ENCODE assay signal across 25 cellular contexts in the genomic region with DNA sequence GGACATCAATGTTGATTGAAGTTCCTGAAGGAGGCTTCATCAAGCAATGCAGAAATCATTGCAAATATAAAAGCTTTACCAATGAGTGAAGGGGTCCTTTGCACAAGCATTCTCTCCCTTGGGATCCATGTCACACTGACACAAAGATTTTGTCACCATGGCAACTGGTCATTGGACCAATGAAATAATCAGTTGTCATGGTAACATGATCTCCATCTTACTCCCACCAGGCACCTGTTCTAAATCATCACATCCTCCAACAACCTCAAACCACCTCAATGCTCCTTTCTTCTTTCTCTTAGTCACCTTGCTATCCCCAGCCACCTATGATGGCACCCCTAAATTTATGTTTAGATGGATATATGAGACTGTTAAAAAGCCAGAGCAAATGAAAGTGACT. TPM values are rescaled to one million over a fixed set of nuclear protein-coding genes. Genes with fewer than 3 reads are reported as not detected.
DNase-seq lines count a peak whose midpoint lies in the region; ATAC-seq, FAIRE-seq and TF ChIP-seq lines count a peak whose summit lies in the region.
"Had no signal": no experiment of that assay in that cellular context is flagged by ENCODE, and none has a peak within 500 bp of the region (broad histone marks: within the 10 kb centered on the region; RNA-seq: fewer than 3 reads in every experiment).

No MANE protein-coding gene starts in this region.

- in situ Hi-C loops in HepG2 (cut with HindIII; ENCODE audit: extremely low pct_ligation_motif_present, low pct_unique_long_range_greater_than_20kb) (loop anchor here (25.0 kb wide), 1 partner anchor 389 kb away; a partner anchor contains a TSS), GM12878 (cut with MboI) (no loop called here)

- H3K36me3 ChIP-seq in HepG2 (replicated peaks in 1 of 2; ENCODE audit: control insufficient read depth in 1 of 2, insufficient read depth in 2 of 2, low read length in 2 of 2) (no peaks in the 10 kb centered on the region), right lobe of liver (no peaks in the 10 kb centered on the region), GM12878 (ENCODE audit: control insufficient read depth in 2 of 2, insufficient read depth in 2 of 2, low read length in 1 of 2) (no peaks in the 10 kb centered on the region), heart right ventricle (no peaks in the 10 kb centered on the region)
- H3K36me3 ChIP-seq: MG63, upper lobe of right lung had no signal

- no peak for TF ChIP-seq CTCF in HepG2 (CRISPR knock-in tag; IDR thresholded peaks at IDR 0.05)
- no peak for TF ChIP-seq CTCF in right lobe of liver (IDR thresholded peaks at IDR 0.05)
- no peak for TF ChIP-seq CTCF in GM12878 (IDR thresholded peaks at IDR 0.05 in 2 of 3, conservative IDR thresholded peaks at IDR 0.05 in 1 of 3; ENCODE audit: control insufficient read depth in 2 of 3, extremely low read depth in 1 of 3, insufficient read depth in 1 of 3, low read depth in 3 of 3, low read length in 3 of 3)
- no peak for TF ChIP-seq CTCF in heart right ventricle (IDR thresholded peaks at IDR 0.05)

- no peak for FAIRE-seq in HepG2 (lab: Jason Lieb, UNC)
- FAIRE-seq in GM12878 (lab: Jason Lieb, UNC): no peak
- FAIRE-seq in urothelium cell line (lab: Jason Lieb, UNC): peak; percentile 52
- FAIRE-seq: small intestine had no signal

- SMC1A ChIA-PET in GM12878 (lab: Charles Lee; ENCODE audit: uncharacterized antibody, unreplicated experiment): no interaction called here

- H3K27ac ChIP-seq in HepG2 (ENCODE audit: extremely low read length, insufficient read depth, low read length) (no peak overlapping the region), right lobe of liver (no peak overlapping the region), GM12878 (ENCODE audit: control insufficient read depth, insufficient read depth) (no peak overlapping the region), heart right ventricle (no peak overlapping the region)
- H3K27ac ChIP-seq: upper lobe of right lung had no signal

- H3K27me3 ChIP-seq in HepG2 (ENCODE audit: control insufficient read depth in 1 of 2, insufficient read depth in 2 of 2, low read length in 2 of 2) (0 out of 5 replicates have a peak, but pooled peaks cover 0 to 7% of the 10 kb centered on the region in 2 experiments), right lobe of liver (no peaks in the 10 kb centered on the region), GM12878 (replicated peaks in 1 of 2; ENCODE audit: control insufficient read depth in 2 of 2, insufficient read depth in 2 of 2, low read length in 1 of 2) (0 out of 4 replicates have a peak, but pooled peaks cover 0 to 3% of the 10 kb centered on the region in 2 experiments), heart right ventricle (peaks cover 0 to 20% (median 6%) of the 10 kb centered on the region in 7 donors)

- TF ChIP-seq RAD21 in HepG2 (CRISPR knock-in tag; IDR thresholded peaks at IDR 0.05) (no peak), GM12878 (IDR thresholded peaks at IDR 0.05; ENCODE audit: insufficient read depth, low read depth, low read length) (no peak)

- intact Hi-C loops in HepG2 (cut with micrococcal nuclease; ENCODE audit: unreplicated experiment): no loop called here
- intact Hi-C loops in right lobe of liver (cut with DNase I): no loop called here
- intact Hi-C loops in GM12878 (cut with micrococcal nuclease; ENCODE audit: unreplicated experiment): no loop called here
- intact Hi-C loops in heart right ventricle (cut with DNase I): loop anchor here in 4 of 10 donors (10.0 kb wide), 3 partner anchors 336 to 406 kb away; a partner anchor contains a TSS

- H4K20me1 ChIP-seq in HepG2 (ENCODE audit: insufficient read depth, low read length): no peaks in the 10 kb centered on the region
- H4K20me1 ChIP-seq in GM12878 (ENCODE audit: control insufficient read depth, insufficient read depth): no peaks in the 10 kb centered on the region

- ATAC-seq in HepG2 (no peak), right lobe of liver (no peak), GM12878 (no peak), heart right ventricle (no peak)
- no peak for ATAC-seq in stimulated activated naive CD8-positive, alpha-beta T cell treated with anti-CD3 and anti-CD28 coated beads, Interleukin-15, Interleukin-2, amounts not matched to agents 100 U/mL and 50 U/mL, for 24 hours
- ATAC-seq: Panc1, upper lobe of right lung, WTC11 had no signal

- H3K9me3 ChIP-seq in HepG2 (ENCODE audit: low read length) (no peaks in the 10 kb centered on the region), right lobe of liver (no peaks in the 10 kb centered on the region), GM12878 (replicated peaks; ENCODE audit: control insufficient read depth, insufficient read depth, low read length) (no peaks in the 10 kb centered on the region), heart right ventricle (no peaks in the 10 kb centered on the region)
- H3K9me3 ChIP-seq: MG63, upper lobe of right lung had no signal

- TF ChIP-seq POLR2A in HepG2 (IDR thresholded peaks at IDR 0.05; ENCODE audit: insufficient read depth in 1 of 2, low read depth in 2 of 2, low read length in 2 of 2) (no peak), right lobe of liver (IDR thresholded peaks at IDR 0.05) (no peak), GM12878 (IDR thresholded peaks at IDR 0.05; ENCODE audit: low read depth, low read length) (no peak)

- H3K9ac ChIP-seq in HepG2 (ENCODE audit: insufficient read depth, low read depth, low read length) (no peak overlapping the region), GM12878 (ENCODE audit: control insufficient read depth, insufficient read depth, low read length) (no peak overlapping the region)

- POLR2A ChIA-PET in HepG2 (lab: Yijun Ruan, JAX): no interaction called here
- POLR2A ChIA-PET in GM12878 (lab: Charles Lee): interaction anchor here (0.7 kb wide), 1 partner anchor 11 kb away, joined by 3 read pairs; no protein-coding TSS in a partner anchor

- TF ChIP-seq EP300 in HepG2 (IDR thresholded peaks at IDR 0.05; ENCODE audit: low read depth in 2 of 2, low read length in 2 of 2): no peak
- no peak for TF ChIP-seq EP300 in HepG2 (CRISPR knock-in tag; IDR thresholded peaks at IDR 0.05; ENCODE audit: borderline replicate concordance)
- no peak for TF ChIP-seq EP300 in GM12878 (IDR thresholded peaks at IDR 0.05; ENCODE audit: borderline replicate concordance in 1 of 2, control insufficient read depth in 1 of 2, low read depth in 2 of 2, low read length in 2 of 2)

- BruUV-seq in HepG2 (replicated peaks; lab: Mats Ljungman, UMichigan) (no TSS peak), GM12878 (replicated peaks; lab: Mats Ljungman, UMichigan) (no TSS peak)

- CTCF ChIA-PET in HepG2 (lab: Yijun Ruan, JAX; ENCODE audit: low intra/inter-chr PET ratio, low total read pairs): no interaction called here
- CTCF ChIA-PET in GM12878 (lab: Yijun Ruan, JAX): interaction anchor here (1.5 to 1.6 kb wide), 2 partner anchors 10 to 82 kb away, joined by 3 to 4 read pairs; no protein-coding TSS in a partner anchor

- no peaks in the 10 kb centered on the region for H3K4me1 ChIP-seq in HepG2 (ENCODE audit: insufficient read depth, low read length)
- H3K4me1 ChIP-seq in right lobe of liver: no peaks in the 10 kb centered on the region
- no peaks in the 10 kb centered on the region for H3K4me1 ChIP-seq in GM12878 (ENCODE audit: control insufficient read depth, insufficient read depth, low read length)
- peaks cover 0 to 7% (median 0%) of the 10 kb centered on the region in 9 donors for H3K4me1 ChIP-seq in heart right ventricle
- H3K4me1 ChIP-seq: upper lobe of right lung had no signal

- DNase-seq in DMS53 (lab: John Stamatoyannopoulos, UW) (peak; percentile 70), DMS53 treated with DMSO at 0.1 percent for 48 hours (lab: John Stamatoyannopoulos, UW; ENCODE audit: unreplicated experiment) (no peak), HepG2 (ENCODE audit: low spot score) (no peak), right lobe of liver (no peak), GM12878 (ENCODE audit: low read depth, low spot score) (no peak), urothelium cell line (ENCODE audit: low spot score) (no peak), heart right ventricle (no peak)
- DNase-seq in stimulated activated naive CD8-positive, alpha-beta T cell treated with anti-CD3 and anti-CD28 coated beads, Interleukin-15, Interleukin-2, amounts not matched to agents 100 U/mL and 50 U/mL, for 24 hours: no peak
- DNase-seq: 8988T; activated CD4-positive, alpha-beta T cell treated with anti-CD3 and anti-CD28 coated beads, Interleukin-2, amount 50 U/mL, for 48 hours; activated naive CD8-positive, alpha-beta T cell treated with anti-CD3 and anti-CD28 coated beads, Interleukin-2, amount 10 ng/mL, durations not matched to agents 7 days and 5 days; CD4-positive, alpha-beta T cell; DMS153; GOT3; MG63; NCI-H2107; occipital lobe; SHP77 treated with DMSO at 0.1 percent for 48 hours; small intestine; stimulated activated CD4-positive, alpha-beta T cell treated with anti-CD3 and anti-CD28 coated beads, Interleukin-1b, Interleukin-23, amount 100 ng/mL, for 48 hours; substantia nigra; upper lobe of right lung had no signal

- H3K79me2 ChIP-seq in HepG2 (ENCODE audit: insufficient read depth, low read length): no peaks in the 10 kb centered on the region
- H3K79me2 ChIP-seq in GM12878 (ENCODE audit: control insufficient read depth, insufficient read depth, low read length): no peaks in the 10 kb centered on the region

- RAD21 ChIA-PET in GM12878 (lab: Charles Lee; ENCODE audit: unreplicated experiment): interaction anchor here (2.0 kb wide), 1 partner anchor 9 kb away, joined by 7 read pairs; no protein-coding TSS in a partner anchor

- H2AFZ ChIP-seq in HepG2 (ENCODE audit: low read length): no peak overlapping the region
- H2AFZ ChIP-seq in GM12878 (ENCODE audit: control insufficient read depth, low read depth, low read length): no peak overlapping the region

- H3K4me2 ChIP-seq in HepG2 (ENCODE audit: low read depth, low read length) (no peak overlapping the region), GM12878 (ENCODE audit: control insufficient read depth, insufficient read depth) (no peak overlapping the region)

- H3K4me3 ChIP-seq in HepG2 (replicated peaks in 1 of 3; ENCODE audit: insufficient read depth in 1 of 3, low read depth in 2 of 3, low read length in 3 of 3): no peak overlapping the region
- no peak overlapping the region for H3K4me3 ChIP-seq in right lobe of liver
- no peak overlapping the region for H3K4me3 ChIP-seq in GM12878
- no peak overlapping the region for H3K4me3 ChIP-seq in heart right ventricle
- H3K4me3 ChIP-seq: MG63, upper lobe of right lung had no signal

RNA-seq across cellular contexts. Expression of a gene that starts 13.5 kb away (rescaled TPM):
- total RNA-seq in HepG2 (2016; rRNA removed; fragmentation: Illumina TruSeq; extraction: Trizol) (15.4 and 16.6 TPM in 2 replicates), right lobe of liver (10 to 100 TPM; 12.1 to 18.4 (median 14.5) TPM), GM12878 (2014; rRNA removed) (28.3 and 34.8 TPM in 2 replicates), GM12878 (2014; rRNA removed; fragmentation: Illumina TruSeq; extraction: Trizol) (20.5 and 22.4 TPM in 2 replicates), GM12878 (2021) (33.6 and 36.8 TPM in 2 replicates), heart right ventricle (10 to 100 TPM; 34.2 to 50.0 (median 41.6) TPM)
- total RNA-seq in HepG2 (2016; cell fraction: cytosol; rRNA removed; fragmentation: Illumina TruSeq; extraction: Trizol; ENCODE audit: low read depth): 55.7 and 60.3 TPM in 2 replicates
- 15.5 and 17.0 TPM in 2 replicates for total RNA-seq in HepG2 (2016; cell fraction: insoluble cytoplasmic fraction; rRNA removed; fragmentation: Illumina TruSeq; extraction: Trizol)
- 13.6 and 15.8 TPM in 2 replicates for total RNA-seq in HepG2 (2016; cell fraction: membrane; rRNA removed; fragmentation: Illumina TruSeq; extraction: Trizol)
- total RNA-seq in HepG2 (2016; cell fraction: nucleus; rRNA removed; fragmentation: Illumina TruSeq; extraction: Trizol): 25.2 and 32.7 TPM in 2 replicates
- polyA plus RNA-seq in HepG2 (2011; rRNA removed) (33.3 and 48.5 TPM in 2 replicates), GM12878 (2011; rRNA removed) (41.5 and 54.2 TPM in 2 replicates), GM12878 (2014; fragmentation: Illumina TruSeq; extraction: Trizol) (31.7 and 35.5 TPM in 2 replicates), GM12878 (2014; fragmentation: Nextera tagmentation; extraction: Ambion mirVana) (10 to 100 TPM in 1 of 2 experiments, 1 to 10 TPM in 1; 9.5 to 11.9 TPM), GM12878 (2014; rRNA removed) (19.1 and 19.8 TPM in 2 replicates), GM12878 (2016; fragmentation: Nextera tagmentation; extraction: Ambion mirVana) (10 to 100 TPM; 19.1 to 27.0 TPM), heart right ventricle (10 to 100 TPM in 1 of 2 donors, 1 to 10 TPM in 1; 9.6 to 11.1 TPM)
- 15.1 and 19.3 TPM in 2 replicates for polyA plus RNA-seq in HepG2 (2011; cell fraction: cytosol; rRNA removed)
- polyA plus RNA-seq in HepG2 (2011; cell fraction: nucleus; rRNA removed): 30.9 and 34.9 TPM in 2 replicates
- polyA plus RNA-seq in HepG2 (2012): 13.6 and 18.4 TPM in 2 replicates
- polyA plus RNA-seq in HepG2 (2016; cell fraction: cytosol; fragmentation: Illumina TruSeq; extraction: Trizol; ENCODE audit: low read depth): 0.29 and 0.60 TPM in 2 replicates
- 16.6 and 18.3 TPM in 2 replicates for polyA plus RNA-seq in HepG2 (2016; cell fraction: insoluble cytoplasmic fraction; fragmentation: Illumina TruSeq; extraction: Trizol; ENCODE audit: low read depth)
- 2.1 and 2.3 TPM in 2 replicates for polyA plus RNA-seq in HepG2 (2016; cell fraction: membrane; fragmentation: Illumina TruSeq; extraction: Trizol; ENCODE audit: low read depth)
- 26.8 and 30.6 TPM in 2 replicates for polyA plus RNA-seq in HepG2 (2016; cell fraction: nucleus; fragmentation: Illumina TruSeq; extraction: Trizol; ENCODE audit: insufficient read depth, low read depth)
- polyA minus RNA-seq in HepG2 (2011; rRNA and poly(A)+ RNA removed; ENCODE audit: low replicate concordance): 39.0 and 60.9 TPM in 2 replicates
- 18.7 and 23.7 TPM in 2 replicates for polyA minus RNA-seq in HepG2 (2011; cell fraction: cytosol; rRNA and poly(A)+ RNA removed)
- 84.3 and 91.0 TPM in 2 replicates for polyA minus RNA-seq in HepG2 (2011; cell fraction: nucleus; rRNA and poly(A)+ RNA removed)
- 144 and 151 TPM in 2 replicates for total RNA-seq in GM12878 (2013; cell fraction: nucleolus; rRNA removed)
- polyA plus RNA-seq in GM12878 (2011; ENCODE audit: low read depth): 15.0 TPM
- 28.5 and 39.6 TPM in 2 replicates for polyA plus RNA-seq in GM12878 (2011; cell fraction: cytosol; rRNA removed)
- 36.5 and 45.8 TPM in 2 replicates for polyA plus RNA-seq in GM12878 (2011; cell fraction: nucleus; rRNA removed)
- polyA plus RNA-seq in GM12878 (2012): 19.1 and 20.8 TPM in 2 replicates
- 43.4 and 84.0 TPM in 2 replicates for polyA minus RNA-seq in GM12878 (2011; rRNA and poly(A)+ RNA removed)
- polyA minus RNA-seq in GM12878 (2011; cell fraction: cytosol; rRNA and poly(A)+ RNA removed): 14.7 and 19.4 TPM in 2 replicates
- 34.6 and 42.6 TPM in 2 replicates for polyA minus RNA-seq in GM12878 (2011; cell fraction: nucleus; rRNA and poly(A)+ RNA removed)

RNA-seq across cellular contexts. Expression of a gene that starts 32.1 kb away (rescaled TPM):
- total RNA-seq in HepG2 (2016; rRNA removed; fragmentation: Illumina TruSeq; extraction: Trizol): 2.5 and 4.1 TPM in 2 replicates
- total RNA-seq in HepG2 (2016; cell fraction: cytosol; rRNA removed; fragmentation: Illumina TruSeq; extraction: Trizol; ENCODE audit: low read depth): 1.2 and 1.5 TPM in 2 replicates
- total RNA-seq in HepG2 (2016; cell fraction: insoluble cytoplasmic fraction; rRNA removed; fragmentation: Illumina TruSeq; extraction: Trizol): 2.2 and 3.3 TPM in 2 replicates
- total RNA-seq in HepG2 (2016; cell fraction: membrane; rRNA removed; fragmentation: Illumina TruSeq; extraction: Trizol): 3.9 and 4.5 TPM in 2 replicates
- total RNA-seq in HepG2 (2016; cell fraction: nucleus; rRNA removed; fragmentation: Illumina TruSeq; extraction: Trizol): 1.4 and 1.6 TPM in 2 replicates
- 2.8 and 3.8 TPM in 2 replicates for polyA plus RNA-seq in HepG2 (2011; rRNA removed)
- polyA plus RNA-seq in HepG2 (2011; cell fraction: cytosol; rRNA removed): 2.7 and 2.9 TPM in 2 replicates
- polyA plus RNA-seq in HepG2 (2011; cell fraction: nucleus; rRNA removed): 0.90 and 2.2 TPM in 2 replicates
- 2.4 and 5.1 TPM in 2 replicates for polyA plus RNA-seq in HepG2 (2012)
- polyA plus RNA-seq in HepG2 (2016; cell fraction: cytosol; fragmentation: Illumina TruSeq; extraction: Trizol; ENCODE audit: low read depth): 3.5 and 4.4 TPM in 2 replicates
- 1.6 and 2.1 TPM in 2 replicates for polyA plus RNA-seq in HepG2 (2016; cell fraction: insoluble cytoplasmic fraction; fragmentation: Illumina TruSeq; extraction: Trizol; ENCODE audit: low read depth)
- 5.1 and 6.0 TPM in 2 replicates for polyA plus RNA-seq in HepG2 (2016; cell fraction: membrane; fragmentation: Illumina TruSeq; extraction: Trizol; ENCODE audit: low read depth)
- polyA plus RNA-seq in HepG2 (2016; cell fraction: nucleus; fragmentation: Illumina TruSeq; extraction: Trizol; ENCODE audit: insufficient read depth, low read depth): 0.63 and 2.0 TPM in 2 replicates
- 0.72 and 5.6 TPM in 2 replicates for polyA minus RNA-seq in HepG2 (2011; rRNA and poly(A)+ RNA removed; ENCODE audit: low replicate concordance)
- polyA minus RNA-seq in HepG2 (2011; cell fraction: cytosol; rRNA and poly(A)+ RNA removed): 2.1 and 2.6 TPM in 2 replicates
- 2.5 and 3.0 TPM in 2 replicates for polyA minus RNA-seq in HepG2 (2011; cell fraction: nucleus; rRNA and poly(A)+ RNA removed)
- total RNA-seq in right lobe of liver: under 1 TPM; 0.02 to 0.95 (median 0.15) TPM
- 0.22 and 0.52 TPM in 2 replicates for total RNA-seq in GM12878 (2013; cell fraction: nucleolus; rRNA removed)
- 0.16 and 0.45 TPM in 2 replicates for total RNA-seq in GM12878 (2014; rRNA removed)
- total RNA-seq in GM12878 (2014; rRNA removed; fragmentation: Illumina TruSeq; extraction: Trizol): 0.04 and 0.05 TPM in 2 replicates
- 0.05 and 0.19 TPM in 2 replicates for total RNA-seq in GM12878 (2021)
- polyA plus RNA-seq in GM12878 (2011; ENCODE audit: low read depth): 1.8 TPM
- polyA plus RNA-seq in GM12878 (2011; rRNA removed): 0.45 and 0.52 TPM in 2 replicates
- 0.27 and 0.42 TPM in 2 replicates for polyA plus RNA-seq in GM12878 (2011; cell fraction: cytosol; rRNA removed)
- 0.16 and 0.25 TPM in 2 replicates for polyA plus RNA-seq in GM12878 (2011; cell fraction: nucleus; rRNA removed)
- polyA plus RNA-seq in GM12878 (2012): 1.8 and 4.4 TPM in 2 replicates
- polyA plus RNA-seq in GM12878 (2014; fragmentation: Illumina TruSeq; extraction: Trizol): 0.41 and 0.59 TPM in 2 replicates
- under 1 TPM; 0.07 to 0.10 TPM for polyA plus RNA-seq in GM12878 (2014; fragmentation: Nextera tagmentation; extraction: Ambion mirVana)
- polyA plus RNA-seq in GM12878 (2014; rRNA removed): 0.01 and 0.05 TPM in 2 replicates
- under 1 TPM; 0.01 to 0.17 TPM for polyA plus RNA-seq in GM12878 (2016; fragmentation: Nextera tagmentation; extraction: Ambion mirVana)
- 0.41 and 0.95 TPM in 2 replicates for polyA minus RNA-seq in GM12878 (2011; rRNA and poly(A)+ RNA removed)
- 0.21 and 0.27 TPM in 2 replicates for polyA minus RNA-seq in GM12878 (2011; cell fraction: cytosol; rRNA and poly(A)+ RNA removed)
- 0.24 and 0.29 TPM in 2 replicates for polyA minus RNA-seq in GM12878 (2011; cell fraction: nucleus; rRNA and poly(A)+ RNA removed)
- 10 to 100 TPM in 4 of 10 donors, 1 to 10 TPM in 6; 5.3 to 16.7 (median 8.6) TPM for total RNA-seq in heart right ventricle
- 1 to 10 TPM in 1 of 2 donors, under 1 TPM in 1; 0.80 to 1.0 TPM for polyA plus RNA-seq in heart right ventricle
- total RNA-seq: myocyte had no signal
